In the genomic region with DNA sequence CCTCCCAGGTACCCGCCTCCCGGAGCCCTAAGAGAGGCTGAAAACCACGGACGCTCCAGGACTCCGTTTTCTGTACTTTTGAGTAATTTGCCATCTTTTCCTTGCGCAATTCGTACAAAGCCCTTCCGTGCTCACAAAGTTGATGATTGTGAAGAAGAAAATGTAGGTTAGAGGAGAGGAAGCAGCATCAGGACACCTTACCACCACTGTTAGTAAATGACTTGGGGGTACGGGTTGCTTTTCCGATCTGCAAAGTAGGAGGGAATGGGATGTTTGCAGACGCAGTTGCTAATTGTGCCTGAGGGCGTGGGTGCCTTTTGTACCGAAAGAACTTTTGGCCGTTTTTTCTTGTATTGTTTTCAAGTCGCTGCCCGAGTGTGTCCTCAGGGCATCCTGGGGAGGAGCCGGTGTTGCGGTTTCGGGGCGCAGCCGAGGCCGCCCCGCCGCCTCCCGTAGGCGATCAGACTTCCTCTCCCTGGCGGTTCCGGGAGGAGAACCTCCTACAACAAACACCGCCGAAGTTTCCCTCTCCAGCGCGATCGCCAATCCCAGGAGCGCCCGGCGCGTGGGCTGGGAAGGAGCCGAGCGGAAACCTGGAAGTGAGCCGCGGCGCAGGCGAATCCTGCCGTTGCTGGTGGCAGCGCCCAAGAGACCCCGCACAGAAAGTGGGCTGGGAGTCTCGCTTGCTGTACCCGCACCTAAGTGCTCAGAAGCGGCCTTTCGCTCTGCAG, we compare ENCODE assay signal across 8 cellular contexts. TPM values are rescaled to one million over a fixed set of nuclear protein-coding genes. Genes with fewer than 3 reads are reported as not detected.
DNase-seq lines count a peak whose midpoint lies in the region; FAIRE-seq and TF ChIP-seq lines count a peak whose summit lies in the region.

No MANE protein-coding gene starts in this region.

- H3K27me3 ChIP-seq in bronchial epithelial cell (ENCODE audit: control insufficient read depth, insufficient read depth, low read length), result no peaks in the 10 kb centered on the region
- H3K27me3 ChIP-seq in skeletal muscle satellite cell (ENCODE audit: control insufficient read depth, insufficient read depth, low read length), result peaks cover 17% of the 10 kb centered on the region

- no peaks in the 10 kb centered on the region for H3K9me3 ChIP-seq in skeletal muscle satellite cell (replicated peaks; ENCODE audit: low read length)

- peaks cover 20% of the 10 kb centered on the region for H3K4me1 ChIP-seq in skeletal muscle satellite cell (ENCODE audit: control insufficient read depth, insufficient read depth, low read length)

- no peak for TF ChIP-seq CTCF in bronchial epithelial cell (IDR thresholded peaks at IDR 0.05; ENCODE audit: insufficient read depth, low read length, severe bottlenecking)

- no peak for FAIRE-seq in bronchial epithelial cell (lab: Jason Lieb, UNC)

- H3K4me3 ChIP-seq in bronchial epithelial cell (ENCODE audit: low read depth, low read length), result peak overlapping the region; percentile 42
- H3K4me3 ChIP-seq in skeletal muscle satellite cell (ENCODE audit: low read length), result peak overlapping the region; percentile 87

- H3K9ac ChIP-seq in skeletal muscle satellite cell (ENCODE audit: low read depth, low read length), result peak overlapping the region; percentile 74

- H3K4me2 ChIP-seq in skeletal muscle satellite cell (ENCODE audit: low read length), result peak overlapping the region; percentile 100

- H3K36me3 ChIP-seq in bronchial epithelial cell (ENCODE audit: control insufficient read depth, insufficient read depth, low read length) (no peaks in the 10 kb centered on the region), skeletal muscle satellite cell (ENCODE audit: insufficient read depth, low read length) (peaks cover 4% of the 10 kb centered on the region)

- DNase-seq in SIG-M5 treated with dmso at 0.1 percent for 504 hours (lab: John Stamatoyannopoulos, UW; ENCODE audit: unreplicated experiment) (peak; percentile 36), SIG-M5 (lab: John Stamatoyannopoulos, UW) (no peak), NCI-H526 treated with DMSO at 0.1 percent for 48 hours (lab: John Stamatoyannopoulos, UW) (peak; percentile 38), bronchial epithelial cell (ENCODE audit: low read depth) (peak; percentile 73), islet precursor cell (peak; percentile 89), SHP77 (lab: John Stamatoyannopoulos, UW) (no peak), NCI-H1417 (lab: John Stamatoyannopoulos, UW) (no peak)

RNA-seq across cellular contexts. Expression of gene PRR15, which starts 1.0 kb away (rescaled TPM):
- 1.9 and 2.1 TPM in 2 replicates for total RNA-seq in bronchial epithelial cell
- total RNA-seq in skeletal muscle satellite cell (2012; rRNA removed), result 0.22 and 0.25 TPM in 2 replicates

Comparison
In these comparisons a context has a peak if more than half of its experiments do, and no peak if none do; other contexts are left out.
1. DNase-seq: peak in SIG-M5 treated with dmso at 0.1 percent for 504 hours (single experiment), NCI-H526 treated with DMSO at 0.1 percent for 48 hours (single experiment), bronchial epithelial cell (single experiment) and islet precursor cell (single experiment); none in SIG-M5 (single experiment), SHP77 (0 of 2) and NCI-H1417 (0 of 3).